In genomic region chr20:35734777-35735649, GRCh38 we compare ENCODE assay signal across 13 cellular contexts. TPM values are rescaled to one million over a fixed set of nuclear protein-coding genes. Genes with fewer than 3 reads are reported as not detected.
DNase-seq lines count a peak whose midpoint lies in the region; ATAC-seq and TF ChIP-seq lines count a peak whose summit lies in the region.
"Had no signal": no experiment of that assay in that cellular context is flagged by ENCODE, and none has a peak within 500 bp of the region (broad histone marks: within the 10 kb centered on the region; RNA-seq: fewer than 3 reads in every experiment).

No MANE protein-coding gene starts in this region.

- POLR2A ChIA-PET in PC-9 (lab: Charles Lee; ENCODE audit: unreplicated experiment), result interaction anchor here (0.6 kb wide), 1 partner anchor 8 kb away, joined by 5 read pairs; no protein-coding TSS in a partner anchor

- WGBS in smooth muscle cell (ENCODE audit: low lambda C conversion rate), result 96% methylated on average over 4 of the region's 4 CpGs
- WGBS in esophagus squamous epithelium, 2 donors, result 53 to 61% methylated on average over 4 of the region's 4 CpGs

- peaks cover 100% of the 10 kb centered on the region for H3K79me2 ChIP-seq in PC-9 (ENCODE audit: low read depth)
- H3K79me2 ChIP-seq in smooth muscle cell (ENCODE audit: low read depth), result peaks cover 100% of the 10 kb centered on the region

- H3K36me3 Mint-ChIP-seq in activated T-cell treated with anti-CD3 and anti-CD28 coated beads, Interleukin-2, amount 50 U/mL, for 24 hours (ENCODE audit: low read depth), result peaks cover 98% of the 10 kb centered on the region

- H3K4me1 ChIP-seq in PC-9 (replicated peaks; ENCODE audit: insufficient read depth) (peaks cover 39% of the 10 kb centered on the region), endocrine pancreas (ENCODE audit: control insufficient read depth, insufficient read depth, low read length) (peaks cover 45% of the 10 kb centered on the region), smooth muscle cell (ENCODE audit: low read depth) (peaks cover 34% of the 10 kb centered on the region), esophagus squamous epithelium (peaks cover 0 to 100% (median 67%) of the 10 kb centered on the region in 3 donors)

- H3K4me2 ChIP-seq in PC-9 (peak overlapping the region; percentile 11; the same call in 1 of the 2 replicates), smooth muscle cell (peak overlapping the region; percentile 47)

- peak overlapping the region; percentile 77 for H3K27ac Mint-ChIP-seq in activated T-cell treated with anti-CD3 and anti-CD28 coated beads, Interleukin-2, amount 50 U/mL, for 24 hours

- H3K4me3 Mint-ChIP-seq in activated T-cell treated with anti-CD3 and anti-CD28 coated beads, Interleukin-2, amount 50 U/mL, for 24 hours, result peak overlapping the region; percentile 69

- peaks cover 78% of the 10 kb centered on the region for H3K4me1 Mint-ChIP-seq in activated T-cell treated with anti-CD3 and anti-CD28 coated beads, Interleukin-2, amount 50 U/mL, for 24 hours (ENCODE audit: low read depth)

- H3K4me3 ChIP-seq in PC-9, result no peak overlapping the region
- peak overlapping the region; percentile 38 for H3K4me3 ChIP-seq in endocrine pancreas (ENCODE audit: control insufficient read depth, insufficient read depth, low read length)
- H3K4me3 ChIP-seq in smooth muscle cell, result no peak overlapping the region
- peak overlapping the region in 2 of 4 donors; percentile 2 to 13 for H3K4me3 ChIP-seq in esophagus squamous epithelium

- peaks cover 83% of the 10 kb centered on the region for H3F3A ChIP-seq in PC-9 (ENCODE audit: insufficient read depth, low read depth)
- H3F3A ChIP-seq in smooth muscle cell (ENCODE audit: low read depth), result peaks cover 24% of the 10 kb centered on the region

- TF ChIP-seq POLR2A in esophagus squamous epithelium (IDR thresholded peaks at IDR 0.05), result no peak

- H3K9ac ChIP-seq in endocrine pancreas (ENCODE audit: control insufficient read depth, insufficient read depth, low read length) (no peak overlapping the region), smooth muscle cell (ENCODE audit: low read depth) (no peak overlapping the region)

- H3K27ac ChIP-seq in PC-9 (0 out of 2 replicates have a peak overlapping the region, but pooled peaks have one; percentile 17), smooth muscle cell (ENCODE audit: low read depth) (peak overlapping the region; percentile 22), esophagus squamous epithelium (no peak overlapping the region)
- H3K27ac ChIP-seq: coronary artery, pancreas, thoracic aorta had no signal

- DNase-seq in activated T-cell treated with anti-CD3 and anti-CD28 coated beads, Interleukin-2, amount 50 U/mL, for 24 hours, result no peak
- no peak for DNase-seq in activated T-cell treated with anti-CD3 and anti-CD28 coated beads for 4 hours
- no peak for DNase-seq in PC-9
- DNase-seq in smooth muscle cell (lab: John Stamatoyannopoulos, UW; ENCODE audit: unreplicated experiment), result no peak
- DNase-seq in esophagus squamous epithelium (lab: John Stamatoyannopoulos, UW), result no peak
- DNase-seq: NCI-H1105, NCI-H510A, pancreas had no signal

- no peaks in the 10 kb centered on the region for H3K9me2 ChIP-seq in PC-9 (ENCODE audit: insufficient read depth)

- H2AFZ ChIP-seq in PC-9 (no peak overlapping the region), smooth muscle cell (ENCODE audit: low read depth) (no peak overlapping the region)

- CTCF ChIA-PET in PC-9 (lab: Charles Lee), result no interaction called here

- peaks cover 95% of the 10 kb centered on the region for H3K36me3 ChIP-seq in PC-9 (ENCODE audit: low read depth)
- peaks cover 29% of the 10 kb centered on the region for H3K36me3 ChIP-seq in endocrine pancreas (ENCODE audit: control insufficient read depth, insufficient read depth, low read length)
- peaks cover 40% of the 10 kb centered on the region for H3K36me3 ChIP-seq in smooth muscle cell (ENCODE audit: low read depth)
- H3K36me3 ChIP-seq in esophagus squamous epithelium, result peaks cover 3 to 100% (median 45%) of the 10 kb centered on the region in 3 donors

- peaks cover 100% of the 10 kb centered on the region for H4K20me1 ChIP-seq in PC-9 (ENCODE audit: insufficient read depth)
- peaks cover 100% of the 10 kb centered on the region for H4K20me1 ChIP-seq in smooth muscle cell (ENCODE audit: low read depth)

- no peaks in the 10 kb centered on the region for H3K9me3 ChIP-seq in PC-9 (ENCODE audit: insufficient read depth, low read depth)
- H3K9me3 ChIP-seq in endocrine pancreas (ENCODE audit: control insufficient read depth, low read length), result no peaks in the 10 kb centered on the region
- no peaks in the 10 kb centered on the region for H3K9me3 ChIP-seq in smooth muscle cell (replicated peaks; ENCODE audit: low read depth)
- H3K9me3 ChIP-seq in esophagus squamous epithelium, result no peaks in the 10 kb centered on the region
- H3K9me3 ChIP-seq: pancreas, thoracic aorta had no signal

- H3K27me3 Mint-ChIP-seq in activated T-cell treated with anti-CD3 and anti-CD28 coated beads, Interleukin-2, amount 50 U/mL, for 24 hours, result no peaks in the 10 kb centered on the region

- ATAC-seq in GM18502 (IDR thresholded peaks at IDR 0.05; ENCODE audit: poor library complexity, unreplicated experiment) (no peak), GM18907 (IDR thresholded peaks at IDR 0.05; ENCODE audit: unreplicated experiment) (no peak)
- ATAC-seq: pancreas had no signal

- H3K27me3 ChIP-seq in PC-9 (ENCODE audit: insufficient read depth, low read depth) (no peaks in the 10 kb centered on the region), endocrine pancreas (ENCODE audit: control insufficient read depth, insufficient read depth, low read length) (no peaks in the 10 kb centered on the region), smooth muscle cell (ENCODE audit: low read depth) (no peaks in the 10 kb centered on the region), esophagus squamous epithelium (no peaks in the 10 kb centered on the region)
- H3K27me3 ChIP-seq: pancreas had no signal

- BruUV-seq in PC-9 (replicated peaks; lab: Mats Ljungman, UMichigan), result no TSS peak

- intact Hi-C loops in PC-9 (cut with micrococcal nuclease; ENCODE audit: unreplicated experiment), result no loop called here
- intact Hi-C loops in esophagus squamous epithelium (cut with DNase I), result no loop called here

- no peaks in the 10 kb centered on the region for H3K9me3 Mint-ChIP-seq in activated T-cell treated with anti-CD3 and anti-CD28 coated beads, Interleukin-2, amount 50 U/mL, for 24 hours

- TF ChIP-seq CTCF in PC-9 (conservative IDR thresholded peaks at IDR 0.05), result no peak
- TF ChIP-seq CTCF in smooth muscle cell (IDR thresholded peaks at IDR 0.05; ENCODE audit: borderline replicate concordance, insufficient read depth, poor library complexity, severe bottlenecking), result no peak
- no peak for TF ChIP-seq CTCF in esophagus squamous epithelium (IDR thresholded peaks at IDR 0.05)

RNA-seq across cellular contexts. Expression of gene RBM39, which starts 7.0 kb away (rescaled TPM):
- total RNA-seq in PC-9 (2021), result 354 and 379 TPM in 2 replicates
- total RNA-seq in smooth muscle cell, result 408 and 449 TPM in 2 replicates
- polyA plus RNA-seq in smooth muscle cell, result 139 and 196 TPM in 2 replicates
- 100 to 1,000 TPM; 149 to 326 (median 182) TPM for total RNA-seq in esophagus squamous epithelium

RNA-seq across cellular contexts. Expression of gene ROMO1, which starts 35.8 kb away (rescaled TPM):
- total RNA-seq in PC-9 (2021) (175 and 271 TPM in 2 replicates), smooth muscle cell (252 and 523 TPM in 2 replicates), esophagus squamous epithelium (100 to 1,000 TPM; 178 to 290 (median 228) TPM)
- 694 and 771 TPM in 2 replicates for polyA plus RNA-seq in smooth muscle cell

RNA-seq across cellular contexts. Expression of gene NFS1, which starts 35.9 kb away (rescaled TPM):
- total RNA-seq in PC-9 (2021), result 56.9 and 65.0 TPM in 2 replicates
- total RNA-seq in smooth muscle cell, result 25.3 and 40.1 TPM in 2 replicates
- 35.1 and 40.3 TPM in 2 replicates for polyA plus RNA-seq in smooth muscle cell
- total RNA-seq in esophagus squamous epithelium, result 10 to 100 TPM; 16.4 to 39.9 (median 24.2) TPM

RNA-seq across cellular contexts. Expression of gene PHF20, which starts 36.8 kb away (rescaled TPM):
- total RNA-seq in PC-9 (2021) (59.8 and 60.2 TPM in 2 replicates), smooth muscle cell (24.5 and 27.4 TPM in 2 replicates), esophagus squamous epithelium (10 to 100 TPM; 13.6 to 33.2 (median 16.6) TPM)
- 23.3 and 23.7 TPM in 2 replicates for polyA plus RNA-seq in smooth muscle cell

Comparison
In these comparisons a context has a peak if more than half of its experiments do, and no peak if none do; other contexts are left out.
1. H3K27ac ChIP-seq: peak in PC-9 (single experiment) and smooth muscle cell (single experiment); none in esophagus squamous epithelium (0 of 4).